ENCODE assay signal across 21 cellular contexts in the genomic region with DNA sequence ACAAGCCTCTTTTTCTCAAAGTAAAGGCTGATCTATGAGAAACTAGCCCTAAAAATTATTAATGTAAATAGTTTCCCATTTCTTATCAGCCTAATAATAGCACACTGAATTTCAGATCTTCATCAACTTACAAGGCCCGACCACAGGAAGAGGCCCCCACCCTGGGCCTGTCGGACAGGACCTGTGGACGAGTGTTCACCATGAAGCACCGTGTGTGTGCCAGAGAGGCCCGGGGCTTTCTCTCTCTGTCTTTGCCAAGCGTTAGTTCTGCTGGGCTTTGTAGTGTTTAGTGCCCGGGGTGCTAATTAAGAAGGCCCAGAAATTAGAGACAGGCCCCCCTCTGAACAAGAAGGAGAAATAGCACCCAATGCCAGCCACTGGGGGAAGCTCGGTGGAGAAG.
A peak's percentile ranks its signal among the peaks of the same experiment; 100 is the strongest.
DNase-seq lines count a peak whose midpoint lies in the region; ATAC-seq and TF ChIP-seq lines count a peak whose summit lies in the region.
"Had no signal": no experiment of that assay in that cellular context is flagged by ENCODE, and none has a peak within 500 bp of the region (broad histone marks: within the 10 kb centered on the region; RNA-seq: fewer than 3 reads in every experiment).

No MANE protein-coding gene starts in this region.

- POLR2A ChIA-PET in SK-N-SH (lab: Yijun Ruan, JAX): no interaction called here

- H3K9me3 ChIP-seq in SK-N-SH: no peaks in the 10 kb centered on the region
- H3K9me3 ChIP-seq in esophagus squamous epithelium: no peaks in the 10 kb centered on the region
- H3K9me3 ChIP-seq in tibial nerve: no peaks in the 10 kb centered on the region
- H3K9me3 ChIP-seq: SJCRH30 had no signal

- peak overlapping the region; percentile 83 for H3K27ac Mint-ChIP-seq in nephron progenitor cell
- H3K27ac Mint-ChIP-seq: activated B cell treated with CpG ODN at 0.5 μM for 24 hours; activated CD8-positive, alpha-beta T cell treated with anti-CD3 and anti-CD28 coated beads for 36 hours; T-helper 2 cell treated with Interferon-gamma antibody and Interleukin-4, amounts not matched to agents 5 μg/mL and 100 μg/mL, for 36 hours had no signal

- TF ChIP-seq RAD21 in SK-N-SH (IDR thresholded peaks at IDR 0.05; ENCODE audit: low read length): no peak

- TF ChIP-seq EP300 in SK-N-SH (IDR thresholded peaks at IDR 0.05; ENCODE audit: borderline replicate concordance in 1 of 2, low read depth in 1 of 2, low read length in 1 of 2): no peak
- TF ChIP-seq EP300 in tibial nerve (IDR thresholded peaks at IDR 0.05): no peak

- CTCF ChIA-PET in SK-N-SH (lab: Yijun Ruan, JAX): interaction anchor here (0.7 to 1.5 kb wide), 2 partner anchors 8 to 78 kb away, joined by 3 read pairs; no protein-coding TSS in a partner anchor

- no peak overlapping the region for H2AFZ ChIP-seq in SK-N-SH (ENCODE audit: low read depth)

- TF ChIP-seq CTCF in SK-N-SH (IDR thresholded peaks at IDR 0.05) (no peak), esophagus squamous epithelium (IDR thresholded peaks at IDR 0.05) (no peak), nephron progenitor cell (IDR thresholded peaks at IDR 0.05) (no peak), tibial nerve (IDR thresholded peaks at IDR 0.05) (no peak)

- no peak overlapping the region for H3K9ac ChIP-seq in SK-N-SH

- peaks cover 23% of the 10 kb centered on the region for H3K36me3 Mint-ChIP-seq in nephron progenitor cell (ENCODE audit: low read depth)

- H3K36me3 ChIP-seq in SK-N-SH (replicated peaks in 1 of 2; ENCODE audit: control insufficient read depth in 1 of 2, insufficient read depth in 2 of 2, low read length in 1 of 2): peaks cover 0 to 13% of the 10 kb centered on the region in 2 experiments
- H3K36me3 ChIP-seq in esophagus squamous epithelium: peaks cover 10 to 68% (median 13%) of the 10 kb centered on the region in 3 donors
- peaks cover 0 to 51% (median 0%) of the 10 kb centered on the region in 3 donors for H3K36me3 ChIP-seq in tibial nerve
- H3K36me3 ChIP-seq: SJCRH30 had no signal

- H3K27me3 ChIP-seq in SK-N-SH (ENCODE audit: insufficient read depth) (no peaks in the 10 kb centered on the region), esophagus squamous epithelium (no peaks in the 10 kb centered on the region), tibial nerve (no peaks in the 10 kb centered on the region)
- H3K27me3 ChIP-seq: SJCRH30 had no signal

- H3K9me3 Mint-ChIP-seq in nephron progenitor cell: no peaks in the 10 kb centered on the region
- H3K9me3 Mint-ChIP-seq: activated B cell treated with CpG ODN at 0.5 μM for 24 hours; activated CD8-positive, alpha-beta T cell treated with anti-CD3 and anti-CD28 coated beads for 36 hours; central memory CD8-positive, alpha-beta T cell; T-helper 2 cell treated with Interferon-gamma antibody and Interleukin-4, amounts not matched to agents 5 μg/mL and 100 μg/mL, for 36 hours had no signal

- peak; percentile 54 for DNase-seq in SK-N-SH
- no peak for DNase-seq in esophagus squamous epithelium (lab: John Stamatoyannopoulos, UW)
- no peak for DNase-seq in nephron progenitor cell
- DNase-seq in tibial nerve (ENCODE audit: low spot score in 2 of 2): no peak
- no peak for DNase-seq in T-helper 2 cell
- DNase-seq in stimulated activated CD4-positive, alpha-beta T cell treated with anti-CD3 and anti-CD28 coated beads, Interleukin-4, amount 100 ng/mL, for 24 hours: no peak
- DNase-seq: activated B cell treated with CpG ODN at 0.5 μM for 24 hours; activated CD8-positive, alpha-beta T cell treated with anti-CD3 and anti-CD28 coated beads for 36 hours; activated naive CD4-positive, alpha-beta T cell treated with Interleukin-2 at 50 U/mL for 16 hours; AML-193; COR-L47; DND-41; effector CD4-positive, alpha-beta T cell; SJCRH30; stimulated activated naive CD4-positive, alpha-beta T cell had no signal

- 94% methylated on average over 8 of the region's 8 CpGs for WGBS in SK-N-SH (ENCODE audit: low lambda C conversion rate)
- 38 to 55% methylated on average over 6 to 7 of the region's 8 CpGs for WGBS in esophagus squamous epithelium, 2 donors
- WGBS in tibial nerve, 2 donors: 31 to 35% methylated on average over 8 of the region's 8 CpGs

- peaks cover 34% of the 10 kb centered on the region for H3K4me1 Mint-ChIP-seq in nephron progenitor cell
- H3K4me1 Mint-ChIP-seq: activated B cell treated with CpG ODN at 0.5 μM for 24 hours had no signal

- H3K27ac ChIP-seq in SK-N-SH (ENCODE audit: low read depth in 2 of 2, low read length in 1 of 2) (peak overlapping the region in 1 of 2 experiments; percentile 74; a peak in 2 of 4 replicates), esophagus squamous epithelium (peak overlapping the region in 3 of 4 donors; percentile 69 to 75 (median 72)), tibial nerve (peak overlapping the region; percentile 70 to 93 (median 81))
- H3K27ac ChIP-seq: 22Rv1, SJCRH30 had no signal

- no peaks in the 10 kb centered on the region for H3F3A ChIP-seq in SK-N-SH (replicated peaks; ENCODE audit: insufficient read depth)

- H3K4me2 ChIP-seq in SK-N-SH: no peak overlapping the region

- peaks cover 3% of the 10 kb centered on the region for H3K27me3 Mint-ChIP-seq in nephron progenitor cell (ENCODE audit: low read depth, poor library complexity)
- H3K27me3 Mint-ChIP-seq: activated B cell treated with CpG ODN at 0.5 μM for 24 hours; activated CD8-positive, alpha-beta T cell treated with anti-CD3 and anti-CD28 coated beads for 36 hours; central memory CD8-positive, alpha-beta T cell had no signal

- intact Hi-C loops in esophagus squamous epithelium (cut with DNase I): no loop called here

- TF ChIP-seq POLR2A in esophagus squamous epithelium (IDR thresholded peaks at IDR 0.05): no peak
- TF ChIP-seq POLR2A in tibial nerve (IDR thresholded peaks at IDR 0.05): no peak

- H3K4me1 ChIP-seq in SK-N-SH (ENCODE audit: control insufficient read depth in 1 of 2, insufficient read depth in 2 of 2, low read depth in 1 of 2, low read length in 1 of 2): peaks cover 0 to 58% of the 10 kb centered on the region in 2 experiments; a peak in 1 of 4 replicates
- H3K4me1 ChIP-seq in esophagus squamous epithelium: peaks cover 12 to 54% (median 19%) of the 10 kb centered on the region in 3 donors
- H3K4me1 ChIP-seq in tibial nerve: peaks cover 0 to 66% (median 26%) of the 10 kb centered on the region in 4 donors
- H3K4me1 ChIP-seq: SJCRH30 had no signal

- no peaks in the 10 kb centered on the region for H3K79me2 ChIP-seq in SK-N-SH (ENCODE audit: insufficient read depth)

- no peak overlapping the region for H3K4me3 Mint-ChIP-seq in nephron progenitor cell
- H3K4me3 Mint-ChIP-seq: activated B cell treated with CpG ODN at 0.5 μM for 24 hours; activated CD8-positive, alpha-beta T cell treated with anti-CD3 and anti-CD28 coated beads for 36 hours; central memory CD8-positive, alpha-beta T cell; T-helper 2 cell treated with Interferon-gamma antibody and Interleukin-4, amounts not matched to agents 5 μg/mL and 100 μg/mL, for 36 hours had no signal

- ATAC-seq in SK-N-SH treated with all-trans-retinoic acid at 6 μM for 48 hours (no peak), HG02588 (IDR thresholded peaks at IDR 0.05; ENCODE audit: unreplicated experiment) (no peak)
- ATAC-seq: activated CD8-positive, alpha-beta T cell treated with anti-CD3 and anti-CD28 coated beads for 36 hours; PC-3 had no signal

- H4K20me1 ChIP-seq in SK-N-SH (ENCODE audit: insufficient read depth): no peaks in the 10 kb centered on the region

- H3K9me2 ChIP-seq in SK-N-SH: no peaks in the 10 kb centered on the region

- H3K4me3 ChIP-seq in SK-N-SH (ENCODE audit: low read depth in 2 of 2, low read length in 1 of 2) (no peak overlapping the region), esophagus squamous epithelium (no peak overlapping the region), tibial nerve (no peak overlapping the region)
- H3K4me3 ChIP-seq: SJCRH30 had no signal

TF ChIP-seq in SK-N-SH, 30 proteins besides CTCF, POLR2A, EP300 and RAD21 (continues in another document):
- TF ChIP-seq SIN3A (IDR thresholded peaks at IDR 0.05; ENCODE audit: borderline replicate concordance, low read depth, low read length) (no peak), MEF2A (IDR thresholded peaks at IDR 0.05; ENCODE audit: borderline replicate concordance, low read depth) (no peak), ELF1 (IDR thresholded peaks at IDR 0.05) (no peak), MXI1 (IDR thresholded peaks at IDR 0.05; ENCODE audit: low read depth, low read length) (no peak), NFIC (IDR thresholded peaks at IDR 0.05; ENCODE audit: borderline replicate concordance) (no peak)
- TF ChIP-seq, protein P1, sequence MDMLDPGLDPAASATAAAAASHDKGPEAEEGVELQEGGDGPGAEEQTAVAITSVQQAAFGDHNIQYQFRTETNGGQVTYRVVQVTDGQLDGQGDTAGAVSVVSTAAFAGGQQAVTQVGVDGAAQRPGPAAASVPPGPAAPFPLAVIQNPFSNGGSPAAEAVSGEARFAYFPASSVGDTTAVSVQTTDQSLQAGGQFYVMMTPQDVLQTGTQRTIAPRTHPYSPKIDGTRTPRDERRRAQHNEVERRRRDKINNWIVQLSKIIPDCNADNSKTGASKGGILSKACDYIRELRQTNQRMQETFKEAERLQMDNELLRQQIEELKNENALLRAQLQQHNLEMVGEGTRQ (IDR thresholded peaks at IDR 0.05; ENCODE audit: borderline replicate concordance, low read depth, low read length): no peak
- TF ChIP-seq, protein P2, sequence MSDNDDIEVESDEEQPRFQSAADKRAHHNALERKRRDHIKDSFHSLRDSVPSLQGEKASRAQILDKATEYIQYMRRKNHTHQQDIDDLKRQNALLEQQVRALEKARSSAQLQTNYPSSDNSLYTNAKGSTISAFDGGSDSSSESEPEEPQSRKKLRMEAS (IDR thresholded peaks at IDR 0.05; ENCODE audit: low read depth): no peak

TF ChIP-seq in SK-N-SH treated with all-trans-retinoic acid at 6 μM for 48 hours, 23 proteins besides CTCF, POLR2A, EP300 and RAD21 (continues in another document):
- TF ChIP-seq CSDC2 (CRISPR knock-in tag; IDR thresholded peaks at IDR 0.05) (no peak), PPARA (CRISPR knock-in tag; IDR thresholded peaks at IDR 0.05; ENCODE audit: borderline replicate concordance) (no peak), OSR1 (CRISPR knock-in tag; IDR thresholded peaks at IDR 0.05) (no peak), ZFP3 (CRISPR knock-in tag; IDR thresholded peaks at IDR 0.05) (no peak), TCF4 (CRISPR knock-in tag; IDR thresholded peaks at IDR 0.05; ENCODE audit: borderline replicate concordance) (no peak), ARNTL (CRISPR knock-in tag; IDR thresholded peaks at IDR 0.05; ENCODE audit: borderline replicate concordance, low read depth) (no peak), ZNF70 (CRISPR knock-in tag; IDR thresholded peaks at IDR 0.05) (no peak), TOX (CRISPR knock-in tag; IDR thresholded peaks at IDR 0.05; ENCODE audit: borderline replicate concordance) (no peak)
